Comparison of ENCODE assay signal across 27 cellular contexts in the genomic region with DNA sequence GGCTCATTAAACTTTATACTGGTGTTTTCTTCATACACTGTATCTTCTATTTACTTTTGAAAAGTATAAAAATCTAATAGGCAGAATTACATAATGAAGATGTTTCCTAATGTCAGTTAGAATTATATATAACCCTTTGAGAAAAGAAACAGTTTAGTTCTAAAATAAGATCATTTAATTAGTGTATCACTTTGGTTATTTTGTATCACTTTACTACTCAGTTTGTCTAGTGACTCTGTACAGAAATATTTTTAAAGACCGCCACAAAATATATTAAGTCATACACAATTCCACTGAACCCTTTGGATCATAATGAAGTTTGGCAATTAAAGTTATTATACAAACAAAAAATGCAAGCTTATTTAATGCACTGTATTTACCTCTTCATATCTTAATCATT.
"Had no signal": no experiment of that assay in that cellular context is flagged by ENCODE, and none has a peak within 500 bp of the region (broad histone marks: within the 10 kb centered on the region; RNA-seq: fewer than 3 reads in every experiment).

No MANE protein-coding gene starts in this region.

- H2AFZ ChIP-seq: hepatocyte had no signal

- H3K4me3 Mint-ChIP-seq: nephron, T-cell had no signal

- H3K4me2 ChIP-seq: hepatocyte had no signal

- H3K27ac ChIP-seq: breast epithelium, esophagus squamous epithelium, hepatocyte, tibial nerve, uterus had no signal

- H3K27me3 ChIP-seq: adrenal gland, breast epithelium, esophagus squamous epithelium, hepatocyte, tibial nerve, uterus had no signal

- DNase-seq: activated CD4-positive, alpha-beta T cell treated with anti-CD3 and anti-CD28 coated beads, Interleukin-2, amount 50 U/mL, for 1 hour; activated CD4-positive, CD25-positive, alpha-beta regulatory T cell treated with anti-CD3 and anti-CD28 coated beads, Interleukin-2, amount 50 U/mL, for 72 hours; activated gamma-delta T cell treated with Interleukin-2 at 50 U/mL for 16 hours; adrenal gland; cortex of kidney; effector CD4-positive, alpha-beta T cell; esophagus squamous epithelium; mammary epithelial cell; midbrain; nucleus accumbens; posterior cingulate gyrus; retina; stimulated activated CD4-positive, alpha-beta T cell treated with anti-CD3 and anti-CD28 coated beads, Interleukin-12 subunit alpha, Interleukin-12 subunit beta, amount 100 ng/mL, for 4 hours; stimulated activated CD4-positive, alpha-beta T cell treated with anti-CD3 and anti-CD28 coated beads, Interleukin-1b, Interleukin-23, amount 100 ng/mL, for 48 hours; stimulated activated CD8-positive, alpha-beta memory T cell treated with anti-CD3 and anti-CD28 coated beads, Interleukin-4, amount 100 ng/mL, for 48 hours; stimulated activated naive CD4-positive, alpha-beta T cell treated with Interleukin-2 at 50 U/mL for 16 hours; substantia nigra; T-cell; T1000; uterus had no signal

- H3K27ac Mint-ChIP-seq: nephron had no signal

- FAIRE-seq: keratinocyte had no signal

- H3K36me3 ChIP-seq: adrenal gland, breast epithelium, esophagus squamous epithelium, tibial nerve, uterus had no signal

- H3K4me1 ChIP-seq: breast epithelium, uterus had no signal

- ATAC-seq: activated naive CD4-positive, alpha-beta T cell treated with anti-CD3 and anti-CD28 coated beads, Interleukin-2, amount 50 U/mL, for 72 hours; left lobe of liver; T-cell had no signal

- H3K4me3 ChIP-seq: adrenal gland, breast epithelium, esophagus squamous epithelium, hepatocyte, tibial nerve, uterus had no signal

- H3K27me3 Mint-ChIP-seq: T-cell had no signal

- H3K9me3 Mint-ChIP-seq: activated naive CD4-positive, alpha-beta T cell treated with anti-CD3 and anti-CD28 coated beads, Interleukin-2, amount 50 U/mL, for 72 hours; nephron; T-cell had no signal

- H3K9me3 ChIP-seq: adrenal gland, breast epithelium, esophagus squamous epithelium, tibial nerve, uterus had no signal
